8 cellular contexts compared by ENCODE assay signal in the genomic region with DNA sequence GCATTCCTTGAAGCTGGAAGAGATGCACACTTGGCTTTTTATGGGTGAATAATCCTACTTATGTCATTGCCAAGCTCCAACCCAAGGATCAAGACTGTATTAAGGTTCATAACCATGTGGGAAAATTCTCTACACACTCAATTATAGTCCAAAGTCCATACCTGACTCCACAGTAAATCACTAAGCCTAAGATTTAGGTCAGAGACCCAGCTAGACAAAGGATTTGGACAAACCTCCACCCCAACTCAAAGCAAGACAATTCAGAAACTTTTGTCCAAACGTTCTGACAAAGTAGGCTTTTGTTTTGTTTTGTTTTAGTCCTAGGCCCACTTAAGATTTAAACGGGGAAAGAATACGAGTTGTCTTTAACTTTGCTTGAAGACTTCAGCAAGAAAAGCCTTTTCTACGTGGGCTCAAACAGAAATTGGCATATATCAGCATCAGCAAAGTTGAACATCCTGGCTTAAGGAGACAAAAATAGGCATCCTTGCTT. TPM values are rescaled to one million over a fixed set of nuclear protein-coding genes. Genes with fewer than 3 reads are reported as not detected.
DNase-seq lines count a peak whose midpoint lies in the region; ATAC-seq and TF ChIP-seq lines count a peak whose summit lies in the region.

No MANE protein-coding gene starts in this region.

- H3K36me3 ChIP-seq in ES-I3 (ENCODE audit: insufficient read depth, low read length), result no peaks in the 10 kb centered on the region; the same call in 1 of the 2 replicates
- H3K36me3 ChIP-seq in Panc1 (ENCODE audit: control insufficient read depth, insufficient read depth, low read length), result no peaks in the 10 kb centered on the region
- H3K36me3 ChIP-seq in esophagus squamous epithelium, result no peaks in the 10 kb centered on the region
- no peaks in the 10 kb centered on the region for H3K36me3 ChIP-seq in rectal smooth muscle tissue (ENCODE audit: control insufficient read depth, insufficient read depth, low read length)

- no peaks in the 10 kb centered on the region for H3K9me3 ChIP-seq in ES-I3 (ENCODE audit: control insufficient read depth, insufficient read depth, low read length)
- H3K9me3 ChIP-seq in Panc1 (ENCODE audit: control insufficient read depth, insufficient read depth, low read depth, low read length), result no peaks in the 10 kb centered on the region
- no peaks in the 10 kb centered on the region for H3K9me3 ChIP-seq in esophagus squamous epithelium

- intact Hi-C loops in Panc1 (cut with micrococcal nuclease; ENCODE audit: unreplicated experiment) (loop anchor here (5.0 kb wide), 1 partner anchor 95 kb away; no protein-coding TSS in a partner anchor), esophagus squamous epithelium (cut with DNase I) (no loop called here)

- in situ Hi-C loops in Panc1 (cut with HindIII; ENCODE audit: low pct_unique_long_range_greater_than_20kb, low sequenced_read_pairs), result no loop called here

- TF ChIP-seq POLR2A in esophagus squamous epithelium (IDR thresholded peaks at IDR 0.05), result no peak

- CTCF ChIA-PET in Panc1 (lab: Charles Lee), result no interaction called here

- POLR2A ChIA-PET in Panc1 (lab: Charles Lee), result no interaction called here

- TF ChIP-seq CTCF in Panc1 (IDR thresholded peaks at IDR 0.05), result no peak
- TF ChIP-seq CTCF in esophagus squamous epithelium (IDR thresholded peaks at IDR 0.05), result no peak

- DNase-seq in Panc1 (ENCODE audit: low read depth, low spot score) (no peak), esophagus squamous epithelium (lab: John Stamatoyannopoulos, UW) (no peak), activated gamma-delta T cell treated with Interleukin-2 at 50 U/mL for 16 hours (no peak)

- H3K27me3 ChIP-seq in Panc1 (ENCODE audit: control insufficient read depth, insufficient read depth, low read length) (no peaks in the 10 kb centered on the region), esophagus squamous epithelium (no peaks in the 10 kb centered on the region), rectal smooth muscle tissue (ENCODE audit: control insufficient read depth, insufficient read depth, low read length) (no peaks in the 10 kb centered on the region)

- H3K4me1 ChIP-seq in ES-I3 (ENCODE audit: insufficient read depth, low read length), result no peaks in the 10 kb centered on the region; the same call in 1 of the 2 replicates
- peaks cover 33% of the 10 kb centered on the region for H3K4me1 ChIP-seq in Panc1 (ENCODE audit: control insufficient read depth, insufficient read depth, low read length)
- peaks cover 8 to 76% (median 42%) of the 10 kb centered on the region in 3 donors for H3K4me1 ChIP-seq in esophagus squamous epithelium
- H3K4me1 ChIP-seq in rectal smooth muscle tissue (ENCODE audit: control insufficient read depth, insufficient read depth, low read length), result peaks cover 6% of the 10 kb centered on the region

- BruUV-seq in Panc1 (replicated peaks; lab: Mats Ljungman, UMichigan), result no TSS peak

- ATAC-seq in Panc1 (no peak), HG02759 (IDR thresholded peaks at IDR 0.05; ENCODE audit: unreplicated experiment) (no peak), HG03159 (IDR thresholded peaks at IDR 0.05; ENCODE audit: unreplicated experiment) (no peak), HG03025 (IDR thresholded peaks at IDR 0.05; ENCODE audit: low FRiP score, unreplicated experiment) (no peak)

- H3K9ac ChIP-seq in ES-I3 (ENCODE audit: low read depth, low read length), result peak overlapping the region; percentile 87; the same call in 1 of the 2 replicates
- no peak overlapping the region for H3K9ac ChIP-seq in rectal smooth muscle tissue (ENCODE audit: low read length)

- H3K27ac ChIP-seq in Panc1 (ENCODE audit: low read length) (peak overlapping the region; percentile 74), esophagus squamous epithelium (peak overlapping the region; percentile 89 to 94 (median 91)), rectal smooth muscle tissue (ENCODE audit: low read depth, low read length) (peak overlapping the region; percentile 7)

- H3K4me3 ChIP-seq in Panc1 (ENCODE audit: low read depth in 2 of 2, low read length in 2 of 2) (peak overlapping the region; percentile 56 to 66), esophagus squamous epithelium (peak overlapping the region; percentile 66 to 95 (median 72)), rectal smooth muscle tissue (ENCODE audit: low read length) (peak overlapping the region; percentile 96)

- 20 to 23% methylated on average over 4 of the region's 4 CpGs for WGBS in esophagus squamous epithelium, 2 donors

RNA-seq across cellular contexts. Expression of gene MEGF9, which starts 1.7 kb away (rescaled TPM):
- total RNA-seq in Panc1 (2021; ENCODE audit: unreplicated experiment), result 6.3 TPM
- 3.2 TPM for polyA plus RNA-seq in Panc1 (2012; ENCODE audit: insufficient read length)
- total RNA-seq in esophagus squamous epithelium, result 10 to 100 TPM; 16.2 to 20.8 (median 18.0) TPM

Comparison
In these comparisons a context has a peak if more than half of its experiments do, and no peak if none do; other contexts are left out.
1. H3K27ac ChIP-seq: peak in every context shown above with its lines; median percentile 91 in esophagus squamous epithelium; 74 in Panc1; 7 in rectal smooth muscle tissue.